Comparison of ENCODE assay signal across 8 cellular contexts in genomic region chr2:86194751-86195054, GRCh38. TPM values are rescaled to one million over a fixed set of nuclear protein-coding genes. Genes with fewer than 3 reads are reported as not detected.
DNase-seq lines count a peak whose midpoint lies in the region; ATAC-seq and TF ChIP-seq lines count a peak whose summit lies in the region.

No MANE protein-coding gene starts in this region.

- H3K4me1 ChIP-seq in ACC112 (ENCODE audit: control insufficient read depth, insufficient read depth, low read length, unreplicated experiment) (peaks cover 5% of the 10 kb centered on the region), HCT116 (ENCODE audit: control insufficient read depth in 1 of 2, insufficient read depth in 2 of 2, low read length in 2 of 2) (peaks cover 12 to 28% of the 10 kb centered on the region in 2 experiments)

- intact Hi-C loops in HCT116 (cut with micrococcal nuclease) (loop anchor here (5.0 kb wide), 1 partner anchor 248 kb away; the partner anchor contains the start of gene KDM3A), left colon (cut with DNase I, micrococcal nuclease) (no loop called here)

- peak overlapping the region; percentile 96 for H3K4me2 ChIP-seq in HCT116 (ENCODE audit: low read length)

- H3K27ac ChIP-seq in ACC112 (ENCODE audit: low read depth, low read length) (peak overlapping the region; percentile 95), HCT116 (ENCODE audit: low read depth, low read length) (peak overlapping the region; percentile 97), substantia nigra (ENCODE audit: low read depth, low read length, poor library complexity, severe bottlenecking) (peak overlapping the region; percentile 96)

- CTCF ChIA-PET in HCT116 (lab: Charles Lee) = interaction anchor here (1.3 to 1.5 kb wide), 2 partner anchors 26 to 367 kb away, joined by 3 to 5 read pairs; no protein-coding TSS in a partner anchor

- no peaks in the 10 kb centered on the region for H3K9me2 ChIP-seq in HCT116 (ENCODE audit: insufficient read depth)

- H4K20me1 ChIP-seq in HCT116 (ENCODE audit: insufficient read depth) = peaks cover 2% of the 10 kb centered on the region; the same call in 1 of the 2 replicates

- TF ChIP-seq CTCF in HCT116 (IDR thresholded peaks at IDR 0.05 in 2 of 3, conservative IDR thresholded peaks at IDR 0.05 in 1 of 3; ENCODE audit: borderline replicate concordance in 1 of 3, insufficient read depth in 1 of 3, low read depth in 2 of 3, low read length in 2 of 3) = no peak
- no peak for TF ChIP-seq CTCF in astrocyte of the cerebellum (IDR thresholded peaks at IDR 0.05; ENCODE audit: low read depth, low read length, missing control alignments)

- POLR2A ChIA-PET in HCT116 (lab: Charles Lee) = interaction anchor here (1.2 to 1.5 kb wide), 2 partner anchors 10 to 247 kb away, joined by 7 to 8 read pairs; partner anchors contain the start of gene KDM3A

- H2AFZ ChIP-seq in ACC112 (ENCODE audit: low read length, unreplicated experiment) = no peak overlapping the region
- no peak overlapping the region for H2AFZ ChIP-seq in HCT116 (ENCODE audit: low read depth, low read length, poor library complexity, severe bottlenecking)

- no TSS peak for BruUV-seq in HCT116 (replicated peaks; lab: Mats Ljungman, UMichigan)

- H3K36me3 ChIP-seq in ACC112 (ENCODE audit: insufficient read depth, low read length) = 0 out of 2 replicates have a peak, but pooled peaks cover 6% of the 10 kb centered on the region
- peaks cover 0 to 9% of the 10 kb centered on the region in 2 experiments; a peak in 1 of 4 replicates for H3K36me3 ChIP-seq in HCT116 (ENCODE audit: control insufficient read depth in 1 of 2, insufficient read depth in 2 of 2, low read length in 2 of 2)

- ATAC-seq in HCT116 (no peak), left colon (no peak), GM18873 (IDR thresholded peaks at IDR 0.05; ENCODE audit: low FRiP score, unreplicated experiment) (no peak)

- H3K4me3 ChIP-seq in ACC112 (ENCODE audit: low read depth, low read length) (peak overlapping the region; percentile 86), HCT116 (replicated peaks in 1 of 2; ENCODE audit: low read depth in 1 of 2, low read length in 2 of 2) (peak overlapping the region; percentile 85 to 93), astrocyte of the cerebellum (ENCODE audit: low read depth, low read length) (peak overlapping the region; percentile 96)

- in situ Hi-C loops in astrocyte of the cerebellum (cut with HindIII; ENCODE audit: low sequenced_read_pairs) = no loop called here

- RAD21 ChIA-PET in HCT116 (lab: Charles Lee; ENCODE audit: low non-redundant PET in 1 of 2, low total read pairs in 2 of 2, uncharacterized antibody in 2 of 2, unreplicated experiment in 2 of 2) = no interaction called here

- H3K27me3 ChIP-seq in ACC112 (ENCODE audit: insufficient read depth, low read length) (no peaks in the 10 kb centered on the region), HCT116 (ENCODE audit: insufficient read depth, low read length) (no peaks in the 10 kb centered on the region)

- H3K9ac ChIP-seq in HCT116 (ENCODE audit: low read length) = peak overlapping the region; percentile 89

- H3K79me2 ChIP-seq in ACC112 (ENCODE audit: control insufficient read depth, insufficient read depth, low read length, unreplicated experiment) = peaks cover 52% of the 10 kb centered on the region
- H3K79me2 ChIP-seq in HCT116 (ENCODE audit: insufficient read depth, low read length) = peaks cover 59% of the 10 kb centered on the region

- TF ChIP-seq POLR2A in HCT116 (IDR thresholded peaks at IDR 0.05; ENCODE audit: borderline replicate concordance, extremely low read depth, insufficient read depth, insufficient read length) = no peak

- H3K9me3 ChIP-seq in HCT116 (ENCODE audit: control insufficient read depth in 1 of 2, insufficient read depth in 1 of 2, low read depth in 1 of 2, low read length in 2 of 2) = no peaks in the 10 kb centered on the region

- no peak for TF ChIP-seq RAD21 in HCT116 (IDR thresholded peaks at IDR 0.05; ENCODE audit: low read depth)

- DNase-seq in HCT116 (ENCODE audit: low read depth, low spot score) = peak; percentile 90
- peak; percentile 91 for DNase-seq in astrocyte of the cerebellum (ENCODE audit: low read depth)
- peak; percentile 97 to 98 for DNase-seq in left colon
- peak in 19 of 49 donors; percentile 82 to 95 (median 92) for DNase-seq in substantia nigra (lab: John Stamatoyannopoulos, UW)
- DNase-seq in epidermal melanocyte (ENCODE audit: insufficient read length, low spot score) = no peak
- no peak for DNase-seq in 8988T

TF ChIP-seq in HCT116, 20 proteins besides CTCF, POLR2A, EP300 and RAD21:
- TF ChIP-seq ZFX (IDR thresholded peaks at IDR 0.05) (no peak), JUND (IDR thresholded peaks at IDR 0.05) (no peak), REST (IDR thresholded peaks at IDR 0.05; ENCODE audit: low read depth) (no peak), SP1 (IDR thresholded peaks at IDR 0.05; ENCODE audit: low read depth) (peak; percentile 61), FOSL1 (IDR thresholded peaks at IDR 0.05; ENCODE audit: low read depth) (no peak), POLR2AphosphoS5 (IDR thresholded peaks at IDR 0.05; ENCODE audit: low read depth, low read length) (no peak), YY1 (IDR thresholded peaks at IDR 0.05; ENCODE audit: extremely low read depth, insufficient replicate concordance, low read depth, low read length) (no peak), ATF3 (IDR thresholded peaks at IDR 0.05) (no peak), SRF (IDR thresholded peaks at IDR 0.05; ENCODE audit: low read depth) (peak; percentile 86), CBX3 (IDR thresholded peaks at IDR 0.05; ENCODE audit: low read depth) (no peak), TCF7L2 (IDR thresholded peaks at IDR 0.05; ENCODE audit: borderline replicate concordance, extremely low read depth, insufficient read depth, insufficient read length) (peak; percentile 80), EZH2 (IDR thresholded peaks at IDR 0.05) (no peak), MAX (IDR thresholded peaks at IDR 0.05) (no peak)

RNA-seq across cellular contexts. Expression of gene IMMT, which starts 0.6 kb away (rescaled TPM):
- total RNA-seq in HCT116 (2021; ENCODE audit: unreplicated experiment) = 125 TPM
- 64.3 and 90.4 TPM in 2 replicates for polyA plus RNA-seq in HCT116 (2012)
- 100 to 1,000 TPM; 107 to 137 TPM for total RNA-seq in left colon

RNA-seq across cellular contexts. Expression of gene MRPL35, which starts 4.6 kb away (rescaled TPM):
- 50.3 TPM for total RNA-seq in HCT116 (2021; ENCODE audit: unreplicated experiment)
- 25.1 and 34.5 TPM in 2 replicates for polyA plus RNA-seq in HCT116 (2012)
- 10 to 100 TPM; 62.7 to 81.9 TPM for total RNA-seq in left colon

Comparison
In these comparisons a context has a peak if more than half of its experiments do, and no peak if none do; other contexts are left out.
1. DNase-seq: peak in HCT116 (single experiment), astrocyte of the cerebellum (single experiment) and left colon (2 of 2); none in epidermal melanocyte (single experiment) and 8988T (single experiment).
2. Peak in every context shown above with its lines, with median percentiles within 50 percentile points of each other: H3K27ac ChIP-seq and H3K4me3 ChIP-seq.